9 cellular contexts compared by ENCODE assay signal in the genomic region with DNA sequence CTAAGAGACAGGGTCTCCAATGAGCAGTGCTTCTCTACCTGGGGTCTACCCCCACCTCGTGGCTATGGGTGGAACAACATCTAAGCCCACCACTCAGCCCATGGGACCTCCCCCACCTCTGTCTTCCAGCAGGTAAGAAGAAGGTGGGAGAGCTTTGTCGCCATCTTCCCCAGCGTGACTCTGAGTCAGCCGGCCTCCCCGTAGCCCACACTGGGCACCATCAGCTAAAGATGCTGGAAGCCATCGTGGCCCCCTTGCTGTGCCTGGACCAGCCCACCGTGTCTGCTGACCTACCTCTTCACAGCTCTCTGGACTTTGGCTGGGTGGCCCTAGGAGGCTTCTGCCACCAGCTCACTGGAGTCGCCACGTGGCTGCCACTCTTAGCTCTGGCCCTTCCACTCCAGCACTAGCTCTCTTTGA. TPM values are rescaled to one million over a fixed set of nuclear protein-coding genes. Genes with fewer than 3 reads are reported as not detected.
DNase-seq lines count a peak whose midpoint lies in the region; ATAC-seq, FAIRE-seq and TF ChIP-seq lines count a peak whose summit lies in the region.
"Had no signal": no experiment of that assay in that cellular context is flagged by ENCODE, and none has a peak within 500 bp of the region (broad histone marks: within the 10 kb centered on the region; RNA-seq: fewer than 3 reads in every experiment).

No MANE protein-coding gene starts in this region.

- H3K79me2 ChIP-seq in smooth muscle cell (ENCODE audit: low read depth) = no peaks in the 10 kb centered on the region

- H3K9ac ChIP-seq in smooth muscle cell (ENCODE audit: low read depth) = no peak overlapping the region

- no peak overlapping the region for H3K4me3 ChIP-seq in smooth muscle cell

- ATAC-seq in GM21529 (IDR thresholded peaks at IDR 0.05; ENCODE audit: unreplicated experiment) = no peak

- H3K27me3 ChIP-seq in smooth muscle cell (ENCODE audit: low read depth) = no peaks in the 10 kb centered on the region

- TF ChIP-seq CTCF in smooth muscle cell (IDR thresholded peaks at IDR 0.05; ENCODE audit: borderline replicate concordance, insufficient read depth, poor library complexity, severe bottlenecking) = peak; percentile 61

- no peak overlapping the region for H3K4me2 ChIP-seq in smooth muscle cell

- no peak overlapping the region for H2AFZ ChIP-seq in smooth muscle cell (ENCODE audit: low read depth)

- DNase-seq in NCI-H1436 (lab: John Stamatoyannopoulos, UW) = peak; percentile 23
- no peak for DNase-seq in NCI-H1436 treated with DMSO at 0.1 percent for 48 hours (lab: John Stamatoyannopoulos, UW)
- DNase-seq in NCI-H2171 treated with DMSO at 0.1 percent for 48 hours (lab: John Stamatoyannopoulos, UW) = peak; percentile 25
- DNase-seq in ecto neural progenitor cell (ENCODE audit: low spot score) = peak; percentile 80
- DNase-seq in smooth muscle cell (lab: John Stamatoyannopoulos, UW; ENCODE audit: unreplicated experiment) = no peak
- DNase-seq in stimulated activated naive CD4-positive, alpha-beta T cell treated with Interleukin-2 at 50 U/mL for 16 hours (lab: John Stamatoyannopoulos, UW) = no peak
- DNase-seq in frontal cortex (ENCODE audit: low spot score in 2 of 2) = no peak
- DNase-seq: CD4-positive, CD25-positive, alpha-beta regulatory T cell had no signal

- no peaks in the 10 kb centered on the region for H3K36me3 ChIP-seq in smooth muscle cell (ENCODE audit: low read depth)

- H4K20me1 ChIP-seq in smooth muscle cell (ENCODE audit: low read depth) = no peaks in the 10 kb centered on the region

- 53% methylated on average over 9 of the region's 9 CpGs for WGBS in smooth muscle cell (ENCODE audit: low lambda C conversion rate)

- no peak overlapping the region for H3K27ac ChIP-seq in smooth muscle cell (ENCODE audit: low read depth)

- no peaks in the 10 kb centered on the region for H3F3A ChIP-seq in smooth muscle cell (ENCODE audit: low read depth)

- no peak for FAIRE-seq in frontal cortex (lab: Jason Lieb, UNC)

- no peaks in the 10 kb centered on the region for H3K4me1 ChIP-seq in smooth muscle cell (ENCODE audit: low read depth)

- no peaks in the 10 kb centered on the region for H3K9me3 ChIP-seq in smooth muscle cell (replicated peaks; ENCODE audit: low read depth)

RNA-seq across cellular contexts. Expression of gene C11orf86, which starts 1.0 kb away (rescaled TPM):
- total RNA-seq in smooth muscle cell (not detected in 2 replicates), frontal cortex (not detected)
- not detected in 2 replicates for polyA plus RNA-seq in smooth muscle cell
- total RNA-seq: CD4-positive, CD25-positive, alpha-beta regulatory T cell had no signal
- polyA plus RNA-seq: CD4-positive, CD25-positive, alpha-beta regulatory T cell had no signal

RNA-seq across cellular contexts. Expression of gene PC, which starts 17.9 kb away (rescaled TPM):
- total RNA-seq in smooth muscle cell = 11.8 TPM in 2 replicates
- 21.8 and 36.1 TPM in 2 replicates for polyA plus RNA-seq in smooth muscle cell
- 13.0 TPM for total RNA-seq in frontal cortex

RNA-seq across cellular contexts. Expression of gene SYT12, which starts 46.9 kb away (rescaled TPM):
- total RNA-seq in smooth muscle cell (0.67 and 2.1 TPM in 2 replicates), frontal cortex (0.41 TPM)
- polyA plus RNA-seq in smooth muscle cell = 3.4 and 4.9 TPM in 2 replicates
- total RNA-seq: CD4-positive, CD25-positive, alpha-beta regulatory T cell had no signal
- polyA plus RNA-seq: CD4-positive, CD25-positive, alpha-beta regulatory T cell had no signal

Comparison
In these comparisons a context has a peak if more than half of its experiments do, and no peak if none do; other contexts are left out.
1. DNase-seq: peak in NCI-H1436 (single experiment), NCI-H2171 treated with DMSO at 0.1 percent for 48 hours (single experiment) and ecto neural progenitor cell (single experiment); none in NCI-H1436 treated with DMSO at 0.1 percent for 48 hours (single experiment), smooth muscle cell (single experiment), stimulated activated naive CD4-positive, alpha-beta T cell treated with Interleukin-2 at 50 U/mL for 16 hours (single experiment) and frontal cortex (0 of 2).